Comparison of ENCODE assay signal across 8 cellular contexts in genomic region chr4:118033148-118034060, GRCh38. TPM values are rescaled to one million over a fixed set of nuclear protein-coding genes. Genes with fewer than 3 reads are reported as not detected.
DNase-seq lines count a peak whose midpoint lies in the region; ATAC-seq, FAIRE-seq and TF ChIP-seq lines count a peak whose summit lies in the region.

No MANE protein-coding gene starts in this region.

- H3K36me3 ChIP-seq in DND-41 (ENCODE audit: insufficient read depth, low read length): peaks cover 21% of the 10 kb centered on the region
- H3K36me3 ChIP-seq in HUES64 (ENCODE audit: insufficient read depth, low read length): no peaks in the 10 kb centered on the region

- TF ChIP-seq CTCF in DND-41 (IDR thresholded peaks at IDR 0.05; ENCODE audit: borderline replicate concordance, extremely low read depth, low read length, poor library complexity, severe bottlenecking) (peak; percentile 38), fibroblast of pulmonary artery (IDR thresholded peaks at IDR 0.05; ENCODE audit: low read length, missing control alignments) (no peak), neural crest cell (conservative IDR thresholded peaks at IDR 0.05) (no peak)

- no peaks in the 10 kb centered on the region for H3K36me3 Mint-ChIP-seq in neural crest cell (ENCODE audit: low read depth)

- no peaks in the 10 kb centered on the region for H3K9me3 Mint-ChIP-seq in neural crest cell

- H3K27me3 ChIP-seq in DND-41 (ENCODE audit: insufficient read depth, low read length, poor library complexity) (no peaks in the 10 kb centered on the region), HUES64 (ENCODE audit: insufficient read depth, low read length) (peaks cover 9% of the 10 kb centered on the region)

- H3K4me1 ChIP-seq in DND-41 (ENCODE audit: insufficient read depth, low read length) (peaks cover 55% of the 10 kb centered on the region), HUES64 (ENCODE audit: insufficient read depth, low read length) (no peaks in the 10 kb centered on the region; the same call in none of the 2 replicates)

- H3K4me3 ChIP-seq in DND-41 (ENCODE audit: low read depth in 1 of 2, low read length in 2 of 2) (peak overlapping the region; percentile 44 to 58), HUES64 (ENCODE audit: low read length) (peak overlapping the region; percentile 77), fibroblast of pulmonary artery (replicated peaks; ENCODE audit: low read depth, low read length) (peak overlapping the region; percentile 42)

- peak overlapping the region; percentile 92 for H3K4me3 Mint-ChIP-seq in neural crest cell

- peak overlapping the region; percentile 86 for H2AFZ ChIP-seq in DND-41 (ENCODE audit: low read depth, low read length)

- H3K27ac Mint-ChIP-seq in neural crest cell (ENCODE audit: unreplicated experiment): no peak overlapping the region

- DNase-seq in DND-41: peak; percentile 83
- peak; percentile 63 for DNase-seq in T1000 (lab: John Stamatoyannopoulos, UW)
- peak; percentile 25 for DNase-seq in fibroblast of pulmonary artery (ENCODE audit: low read depth)
- DNase-seq in neural crest cell (ENCODE audit: low read depth, low spot score): peak; percentile 48
- no peak for DNase-seq in GM19238 (ENCODE audit: insufficient read length, low spot score)
- DNase-seq in GM19239 (ENCODE audit: insufficient read length, low spot score): no peak

- H3K27ac ChIP-seq in DND-41 (ENCODE audit: low read length): peak overlapping the region; percentile 91
- no peak overlapping the region for H3K27ac ChIP-seq in HUES64 (ENCODE audit: low read depth, low read length)

- H3K9me3 ChIP-seq in DND-41 (ENCODE audit: insufficient read depth, low read length, severe bottlenecking) (no peaks in the 10 kb centered on the region), HUES64 (ENCODE audit: insufficient read depth, low read depth, low read length) (no peaks in the 10 kb centered on the region)

- peaks cover 63% of the 10 kb centered on the region for H3K79me2 ChIP-seq in DND-41 (ENCODE audit: insufficient read depth, low read length)

- H3K9ac ChIP-seq in DND-41 (ENCODE audit: low read depth, low read length): peak overlapping the region; percentile 97
- peak overlapping the region; percentile 68 for H3K9ac ChIP-seq in HUES64 (ENCODE audit: low read depth, low read length)

- under 1% methylated on average over 98 of the region's 100 CpGs for WGBS in HUES64

- peak overlapping the region; percentile 64 for H3K4me2 ChIP-seq in DND-41 (ENCODE audit: insufficient read depth, low read length)

- H4K20me1 ChIP-seq in DND-41 (ENCODE audit: insufficient read depth, low read length): no peaks in the 10 kb centered on the region

- H3K4me1 Mint-ChIP-seq in neural crest cell: peaks cover 13% of the 10 kb centered on the region

- peaks cover 3% of the 10 kb centered on the region for H3K27me3 Mint-ChIP-seq in neural crest cell (ENCODE audit: low read depth)

- no peak for FAIRE-seq in GM19239 (lab: Jason Lieb, UNC)

- peak; percentile 57 for ATAC-seq in DND-41 (ENCODE audit: insufficient read depth, low read depth)
- no peak for ATAC-seq in HG02610 (IDR thresholded peaks at IDR 0.05; ENCODE audit: unreplicated experiment)

RNA-seq across cellular contexts. Expression of gene NDST3, which starts 0.9 kb away (rescaled TPM):
- 1.2 TPM for polyA plus RNA-seq in HUES64 (2013, experiment 1 of 2)
- polyA plus RNA-seq in HUES64 (2013, experiment 2 of 2): 0.95 TPM
- total RNA-seq in neural crest cell: 5.7 and 5.9 TPM in 2 replicates

Comparison
In these comparisons a context has a peak if more than half of its experiments do, and no peak if none do; other contexts are left out.
1. DNase-seq: peak in DND-41 (single experiment), T1000 (single experiment), fibroblast of pulmonary artery (single experiment) and neural crest cell (single experiment); none in GM19238 (single experiment) and GM19239 (single experiment).
2. Peak in every context shown above with its lines, with median percentiles within 50 percentile points of each other: H3K4me3 ChIP-seq.